ENCODE assay signal across 26 cellular contexts in the genomic region with DNA sequence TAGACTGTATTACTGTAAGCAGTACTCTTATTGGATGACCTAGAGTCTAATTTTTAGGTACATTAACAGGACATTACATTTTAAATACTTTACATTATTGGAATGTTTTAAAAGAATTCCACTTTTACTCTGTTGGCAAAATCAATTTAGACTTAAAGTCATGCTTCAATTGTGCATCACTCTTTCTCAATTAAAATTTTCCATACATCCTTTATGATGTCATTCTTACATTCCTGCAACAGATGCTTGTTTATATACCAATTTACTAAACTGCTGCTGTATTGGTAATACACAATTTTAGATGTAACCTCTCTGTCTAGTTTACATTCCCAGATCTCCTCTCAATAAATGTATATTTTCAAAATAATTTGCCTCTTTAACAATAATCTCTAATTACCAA.
"Had no signal": no experiment of that assay in that cellular context is flagged by ENCODE, and none has a peak within 500 bp of the region (broad histone marks: within the 10 kb centered on the region; RNA-seq: fewer than 3 reads in every experiment).

No MANE protein-coding gene starts in this region.

- H3K4me3 ChIP-seq: hepatocyte, lung, neural progenitor cell, testis, uterus had no signal

- H3K9me3 Mint-ChIP-seq: activated CD4-positive, alpha-beta T cell treated with anti-CD3 and anti-CD28 coated beads, Interleukin-2, amount 10 ng/mL, durations not matched to agents 24 days and 14 days; activated naive CD4-positive, alpha-beta T cell treated with anti-CD3 and anti-CD28 coated beads, Interleukin-2, amount 50 U/mL, for 24 hours; activated T-helper 1 cell treated with anti-CD3 and anti-CD28 coated beads, Interleukin-12 subunit alpha, Interleukin-12 subunit beta, Interleukin-2, Interleukin-4 antibody, amounts not matched to agents 30 ng/mL and 10 ng/mL and 1 ng/mL, durations not matched to agents 14 hours and 24 hours and 36 hours; immature natural killer cell; naive thymus-derived CD4-positive, alpha-beta T cell; neural progenitor cell; stimulated activated naive B cell treated with anti-CD40 and anti-IgM and Interleukin-4, amounts not matched to agents 10 μg/mL and 1 μg/mL and 100 μg/mL, for 72 hours had no signal

- H3K27me3 Mint-ChIP-seq: activated CD4-positive, alpha-beta memory T cell treated with anti-CD3 and anti-CD28 coated beads, Interleukin-2, amount 10 ng/mL, durations not matched to agents 7 days and 5 days; activated CD4-positive, alpha-beta T cell treated with anti-CD3 and anti-CD28 coated beads, Interleukin-2, amount 10 ng/mL, durations not matched to agents 24 days and 14 days; activated naive CD4-positive, alpha-beta T cell treated with anti-CD3 and anti-CD28 coated beads, Interleukin-2, amount 50 U/mL, for 24 hours; naive thymus-derived CD4-positive, alpha-beta T cell; progenitor cell of endocrine pancreas; stimulated activated naive B cell treated with anti-CD40 and anti-IgM and Interleukin-4, amounts not matched to agents 10 μg/mL and 1 μg/mL and 100 μg/mL, for 72 hours had no signal

- FAIRE-seq: frontal cortex had no signal

- H3K27me3 ChIP-seq: brain microvascular endothelial cell, hepatocyte, neural progenitor cell, testis, uterus had no signal

- H3K27ac Mint-ChIP-seq: activated CD4-positive, alpha-beta memory T cell treated with anti-CD3 and anti-CD28 coated beads, Interleukin-2, amount 10 ng/mL, durations not matched to agents 7 days and 5 days; activated CD4-positive, alpha-beta T cell treated with anti-CD3 and anti-CD28 coated beads, Interleukin-2, amount 10 ng/mL, durations not matched to agents 24 days and 14 days; activated naive CD4-positive, alpha-beta T cell treated with anti-CD3 and anti-CD28 coated beads, Interleukin-2, amount 50 U/mL, for 24 hours; activated T-helper 1 cell treated with anti-CD3 and anti-CD28 coated beads, Interleukin-12 subunit alpha, Interleukin-12 subunit beta, Interleukin-2, Interleukin-4 antibody, amounts not matched to agents 30 ng/mL and 10 ng/mL and 1 ng/mL, durations not matched to agents 14 hours and 24 hours and 36 hours; immature natural killer cell; naive thymus-derived CD4-positive, alpha-beta T cell; neural progenitor cell; progenitor cell of endocrine pancreas; stimulated activated naive B cell treated with anti-CD40 and anti-IgM and Interleukin-4, amounts not matched to agents 10 μg/mL and 1 μg/mL and 100 μg/mL, for 72 hours had no signal

- H3K4me2 ChIP-seq: hepatocyte, neural progenitor cell had no signal

- H2AFZ ChIP-seq: hepatocyte, neural progenitor cell had no signal

- H3K9me3 ChIP-seq: testis, uterus had no signal

- H3K36me3 Mint-ChIP-seq: neural progenitor cell had no signal

- H3K9ac ChIP-seq: neural progenitor cell had no signal

- H3K27ac ChIP-seq: brain microvascular endothelial cell, hepatocyte, neural progenitor cell, testis, uterus, VCaP had no signal

- H3K4me1 ChIP-seq: uterus had no signal

- H3K36me3 ChIP-seq: brain microvascular endothelial cell, neural progenitor cell, uterus had no signal

- H3K4me1 Mint-ChIP-seq: activated CD4-positive, alpha-beta memory T cell treated with anti-CD3 and anti-CD28 coated beads, Interleukin-2, amount 10 ng/mL, durations not matched to agents 7 days and 5 days; activated naive CD4-positive, alpha-beta T cell treated with anti-CD3 and anti-CD28 coated beads, Interleukin-2, amount 50 U/mL, for 24 hours; immature natural killer cell; naive thymus-derived CD4-positive, alpha-beta T cell had no signal

- H3K79me2 ChIP-seq: hepatocyte had no signal

- H3K4me3 Mint-ChIP-seq: activated CD4-positive, alpha-beta memory T cell treated with anti-CD3 and anti-CD28 coated beads, Interleukin-2, amount 10 ng/mL, durations not matched to agents 7 days and 5 days; activated CD4-positive, alpha-beta T cell treated with anti-CD3 and anti-CD28 coated beads, Interleukin-2, amount 10 ng/mL, durations not matched to agents 24 days and 14 days; activated naive CD4-positive, alpha-beta T cell treated with anti-CD3 and anti-CD28 coated beads, Interleukin-2, amount 50 U/mL, for 24 hours; activated T-helper 1 cell treated with anti-CD3 and anti-CD28 coated beads, Interleukin-12 subunit alpha, Interleukin-12 subunit beta, Interleukin-2, Interleukin-4 antibody, amounts not matched to agents 30 ng/mL and 10 ng/mL and 1 ng/mL, durations not matched to agents 14 hours and 24 hours and 36 hours; immature natural killer cell; naive thymus-derived CD4-positive, alpha-beta T cell; neural progenitor cell; stimulated activated naive B cell treated with anti-CD40 and anti-IgM and Interleukin-4, amounts not matched to agents 10 μg/mL and 1 μg/mL and 100 μg/mL, for 72 hours had no signal

- DNase-seq: activated CD4-positive, alpha-beta memory T cell treated with anti-CD3 and anti-CD28 coated beads, Interleukin-2, amount 10 ng/mL, durations not matched to agents 7 days and 5 days; activated CD4-positive, alpha-beta T cell treated with anti-CD3 and anti-CD28 coated beads, Interleukin-2, amount 10 ng/mL, durations not matched to agents 24 days and 14 days; activated gamma-delta T cell treated with Interleukin-2 at 50 U/mL for 16 hours; aorta; brain microvascular endothelial cell; caudate nucleus; dermis blood vessel endothelial cell; effector memory CD4-positive, alpha-beta T cell; glutamatergic neuron; immature natural killer cell; naive thymus-derived CD4-positive, alpha-beta T cell; retina; stimulated activated CD4-positive, alpha-beta T cell treated with anti-CD3 and anti-CD28 coated beads, Interleukin-2, amount 100 ng/mL, for 48 hours; stimulated activated CD8-positive, alpha-beta memory T cell treated with anti-CD3 and anti-CD28 coated beads, Interleukin-4, amount 100 ng/mL, for 48 hours; stimulated activated naive B cell treated with anti-CD40 and anti-IgM and Interleukin-4, amounts not matched to agents 10 μg/mL and 1 μg/mL and 100 μg/mL, for 72 hours; testis; trophoblast cell; uterus had no signal
